ENCODE assay signal across 9 cellular contexts in the genomic region with DNA sequence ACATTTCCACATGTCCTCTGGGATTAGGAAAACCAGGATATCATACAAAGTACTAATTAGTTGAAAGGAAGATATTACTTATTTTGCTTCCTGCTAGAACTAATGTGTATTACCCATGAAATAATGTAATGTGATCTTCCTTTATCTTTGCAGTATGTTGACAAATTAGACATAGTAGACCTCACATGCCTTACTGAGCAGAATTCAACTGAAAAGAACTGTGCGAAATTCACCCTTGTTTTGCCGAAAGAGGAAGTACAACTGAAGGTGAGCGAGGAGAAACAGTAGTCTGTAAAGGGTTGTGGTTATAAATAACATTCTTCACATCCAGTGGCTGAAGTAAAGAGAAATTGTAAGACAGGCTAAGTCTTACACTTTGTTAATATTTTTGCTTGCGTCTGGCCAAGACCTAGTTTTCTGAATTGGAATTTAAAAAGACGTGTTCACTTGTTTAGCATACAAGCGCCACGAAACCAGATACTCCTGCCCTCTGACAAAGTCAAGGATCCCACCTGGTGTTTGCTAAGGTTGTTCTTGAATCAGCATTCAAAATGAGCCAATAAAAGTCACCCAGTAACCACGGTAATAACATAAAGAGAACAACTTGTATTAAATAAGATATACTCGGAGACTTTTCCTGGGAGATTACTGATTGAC. TPM values are rescaled to one million over a fixed set of nuclear protein-coding genes. Genes with fewer than 3 reads are reported as not detected.
A peak's percentile ranks its signal among the peaks of the same experiment; 100 is the strongest.
DNase-seq lines count a peak whose midpoint lies in the region; ATAC-seq and TF ChIP-seq lines count a peak whose summit lies in the region.
"Had no signal": no experiment of that assay in that cellular context is flagged by ENCODE, and none has a peak within 500 bp of the region (broad histone marks: within the 10 kb centered on the region; RNA-seq: fewer than 3 reads in every experiment).

No MANE protein-coding gene starts in this region.

- no peaks in the 10 kb centered on the region for H3K27me3 Mint-ChIP-seq in activated CD8-positive, alpha-beta memory T cell treated with anti-CD3 and anti-CD28 coated beads, Interleukin-2, amount 10 ng/mL, durations not matched to agents 7 days and 5 days
- H3K27me3 Mint-ChIP-seq in progenitor cell of endocrine pancreas = no peaks in the 10 kb centered on the region

- ATAC-seq in activated CD8-positive, alpha-beta memory T cell treated with anti-CD3 and anti-CD28 coated beads, Interleukin-2, amount 10 ng/mL, durations not matched to agents 7 days and 5 days = no peak
- ATAC-seq in HG02885 (IDR thresholded peaks at IDR 0.05; ENCODE audit: poor library complexity, unreplicated experiment) (peak; percentile 89), body of pancreas (peak; percentile 81)

- H3K4me1 Mint-ChIP-seq in activated CD8-positive, alpha-beta memory T cell treated with anti-CD3 and anti-CD28 coated beads, Interleukin-2, amount 10 ng/mL, durations not matched to agents 7 days and 5 days = peaks cover 21% of the 10 kb centered on the region
- H3K4me1 Mint-ChIP-seq in progenitor cell of endocrine pancreas (ENCODE audit: low read depth) = no peaks in the 10 kb centered on the region

- peak overlapping the region; percentile 30 for H3K27ac Mint-ChIP-seq in activated CD8-positive, alpha-beta memory T cell treated with anti-CD3 and anti-CD28 coated beads, Interleukin-2, amount 10 ng/mL, durations not matched to agents 7 days and 5 days
- H3K27ac Mint-ChIP-seq in progenitor cell of endocrine pancreas = no peak overlapping the region

- peak overlapping the region; percentile 34 for H3K4me3 Mint-ChIP-seq in activated CD8-positive, alpha-beta memory T cell treated with anti-CD3 and anti-CD28 coated beads, Interleukin-2, amount 10 ng/mL, durations not matched to agents 7 days and 5 days
- no peak overlapping the region for H3K4me3 Mint-ChIP-seq in progenitor cell of endocrine pancreas (ENCODE audit: low read depth)

- H3K9me3 Mint-ChIP-seq in activated CD8-positive, alpha-beta memory T cell treated with anti-CD3 and anti-CD28 coated beads, Interleukin-2, amount 10 ng/mL, durations not matched to agents 7 days and 5 days (ENCODE audit: low read depth) = no peaks in the 10 kb centered on the region
- no peaks in the 10 kb centered on the region for H3K9me3 Mint-ChIP-seq in progenitor cell of endocrine pancreas (ENCODE audit: low read depth)

- no peaks in the 10 kb centered on the region for H3K36me3 ChIP-seq in body of pancreas (replicated peaks in 1 of 2; ENCODE audit: insufficient read depth in 1 of 2, low read depth in 2 of 2)
- H3K36me3 ChIP-seq in uterus = no peaks in the 10 kb centered on the region
- H3K36me3 ChIP-seq: thoracic aorta had no signal

- TF ChIP-seq POLR2A in body of pancreas (IDR thresholded peaks at IDR 0.05) (peak in 1 of 3 donors; percentile 32), uterus (IDR thresholded peaks at IDR 0.05) (no peak)

- DNase-seq in activated CD8-positive, alpha-beta memory T cell treated with anti-CD3 and anti-CD28 coated beads, Interleukin-2, amount 10 ng/mL, durations not matched to agents 7 days and 5 days = no peak
- DNase-seq in activated CD8-positive, alpha-beta memory T cell treated with anti-CD3 and anti-CD28 coated beads, Interleukin-2, amount 50 U/mL, for 4 hours = no peak
- DNase-seq in NCI-H2107 (lab: John Stamatoyannopoulos, UW) = peak; percentile 13
- DNase-seq in body of pancreas = peak in 2 of 4 donors; percentile 41 to 44
- DNase-seq in stimulated activated CD4-positive, alpha-beta T cell treated with anti-CD3 and anti-CD28 coated beads, Interleukin-2, amount 100 ng/mL, for 24 hours = no peak
- no peak for DNase-seq in uterus
- no peak for DNase-seq in progenitor cell of endocrine pancreas (ENCODE audit: low spot score, unreplicated experiment)

- H3K9me3 ChIP-seq in body of pancreas (no peaks in the 10 kb centered on the region), uterus (no peaks in the 10 kb centered on the region)
- H3K9me3 ChIP-seq: thoracic aorta had no signal

- H3K27me3 ChIP-seq in body of pancreas (no peaks in the 10 kb centered on the region), uterus (no peaks in the 10 kb centered on the region)

- H3K4me3 ChIP-seq in body of pancreas (no peak overlapping the region), uterus (no peak overlapping the region)
- H3K4me3 ChIP-seq: thoracic aorta had no signal

- intact Hi-C loops in body of pancreas (cut with DNase I) = no loop called here
- intact Hi-C loops in uterus (cut with DNase I; ENCODE audit: low total_unique reads) = no loop called here

- H3K36me3 Mint-ChIP-seq in activated CD8-positive, alpha-beta memory T cell treated with anti-CD3 and anti-CD28 coated beads, Interleukin-2, amount 10 ng/mL, durations not matched to agents 7 days and 5 days = peaks cover 53% of the 10 kb centered on the region
- no peaks in the 10 kb centered on the region for H3K36me3 Mint-ChIP-seq in progenitor cell of endocrine pancreas (ENCODE audit: insufficient read depth)

- no peak for TF ChIP-seq CTCF in body of pancreas (IDR thresholded peaks at IDR 0.05)
- no peak for TF ChIP-seq CTCF in uterus (IDR thresholded peaks at IDR 0.05)
- no peak for TF ChIP-seq CTCF in progenitor cell of endocrine pancreas (IDR thresholded peaks at IDR 0.05; ENCODE audit: unreplicated experiment)

- WGBS in body of pancreas, 2 donors = 45 to 75% methylated on average over 9 of the region's 9 CpGs

- H3K4me1 ChIP-seq in body of pancreas (peaks cover 8% of the 10 kb centered on the region), uterus (no peaks in the 10 kb centered on the region)

- CTCF ChIA-PET in activated CD8-positive, alpha-beta memory T cell treated with anti-CD3 and anti-CD28 coated beads, Interleukin-2, amount 10 ng/mL, durations not matched to agents 7 days and 5 days (lab: Charles Lee) = no interaction called here

- H3K27ac ChIP-seq in body of pancreas = peak overlapping the region in 3 of 4 donors; percentile 15 to 69 (median 33)
- H3K27ac ChIP-seq in uterus = no peak overlapping the region
- H3K27ac ChIP-seq: thoracic aorta had no signal

RNA-seq across cellular contexts. Expression of a gene that starts 16.8 kb away (rescaled TPM):
- 10 to 100 TPM; 29.1 to 32.4 TPM for total RNA-seq in activated CD8-positive, alpha-beta memory T cell treated with anti-CD3 and anti-CD28 coated beads, Interleukin-2, amount 10 ng/mL, durations not matched to agents 7 days and 5 days
- total RNA-seq in body of pancreas = not detected
- total RNA-seq in uterus = under 1 TPM in 2 of 4 donors, not detected in 2; 0.59 to 0.90 TPM
- total RNA-seq in progenitor cell of endocrine pancreas = not detected in 2 replicates

RNA-seq across cellular contexts. Expression of a gene that starts 30.1 kb away (rescaled TPM):
- 10 to 100 TPM; 37.4 to 46.5 TPM for total RNA-seq in activated CD8-positive, alpha-beta memory T cell treated with anti-CD3 and anti-CD28 coated beads, Interleukin-2, amount 10 ng/mL, durations not matched to agents 7 days and 5 days
- total RNA-seq in body of pancreas (10 to 100 TPM; 36.8 to 44.5 TPM), uterus (10 to 100 TPM; 10.8 to 63.0 (median 29.1) TPM), progenitor cell of endocrine pancreas (25.2 and 26.4 TPM in 2 replicates)

Comparison
In these comparisons a context has a peak if more than half of its experiments do, and no peak if none do; other contexts are left out.
1. H3K27ac ChIP-seq: peak in body of pancreas (3 of 4); none in uterus (0 of 2).
2. RNA of a gene that starts 16.8 kb away (total RNA-seq): 29.1 to 32.4 TPM in activated CD8-positive, alpha-beta memory T cell treated with anti-CD3 and anti-CD28 coated beads, Interleukin-2, amount 10 ng/mL, durations not matched to agents 7 days and 5 days; 0.59 to 0.90 TPM in uterus, not detected in body of pancreas and not detected in progenitor cell of endocrine pancreas; every median in the first group is over 10 times any median in the second.